8 cellular contexts compared by ENCODE assay signal in genomic region chr3:81249540-81250029, GRCh38.
DNase-seq lines count a peak whose midpoint lies in the region; ATAC-seq and TF ChIP-seq lines count a peak whose summit lies in the region.

No MANE protein-coding gene starts in this region.

- H3K36me3 Mint-ChIP-seq in effector memory CD8-positive, alpha-beta T cell (ENCODE audit: insufficient read depth): no peaks in the 10 kb centered on the region

- TF ChIP-seq CTCF in IMR-90 (conservative IDR thresholded peaks at IDR 0.05; ENCODE audit: low read depth, low read length) (no peak), A673 (conservative IDR thresholded peaks at IDR 0.05; ENCODE audit: low read depth, low read length) (no peak)

- H3K27me3 ChIP-seq in IMR-90 (ENCODE audit: control insufficient read depth, insufficient read depth, low read length): no peaks in the 10 kb centered on the region
- H3K27me3 ChIP-seq in A673 (replicated peaks; ENCODE audit: insufficient read depth, low read depth, low read length, poor library complexity): no peaks in the 10 kb centered on the region

- H3K9me3 ChIP-seq in IMR-90 (ENCODE audit: control insufficient read depth, insufficient read depth, low read length) (no peaks in the 10 kb centered on the region), A673 (ENCODE audit: low read depth, low read length, poor library complexity, severe bottlenecking) (no peaks in the 10 kb centered on the region)

- H2BK120ac ChIP-seq in IMR-90 (ENCODE audit: low read depth, low read length): no peak overlapping the region

- peak; percentile 6 for DNase-seq in IMR-90
- peak; percentile 1 for DNase-seq in hepatic stellate cell (ENCODE audit: low spot score)
- DNase-seq in activated CD4-positive, CD25-positive, alpha-beta regulatory T cell treated with anti-CD3 and anti-CD28 coated beads, Interleukin-2, amount 50 U/mL, for 72 hours: no peak
- DNase-seq in effector memory CD8-positive, alpha-beta T cell: no peak
- DNase-seq in cerebellar cortex (ENCODE audit: low spot score): no peak
- no peak for DNase-seq in A673 (ENCODE audit: low spot score)

- no peak overlapping the region for H2AK5ac ChIP-seq in IMR-90 (ENCODE audit: low read depth, low read length)

- no peak overlapping the region for H3K27ac Mint-ChIP-seq in effector memory CD8-positive, alpha-beta T cell

- H3K18ac ChIP-seq in IMR-90 (ENCODE audit: low read depth, low read length): no peak overlapping the region

- WGBS in IMR-90 (ENCODE audit: extremely low coverage in 2 of 2, insufficient read length in 1 of 2), 2 experiments: 38% methylated on average over 1 of the region's 1 CpG; no CpG with 5 or more reads in 1 of the 2 experiments

- no peak overlapping the region for H2BK5ac ChIP-seq in IMR-90 (ENCODE audit: low read depth, low read length, poor library complexity, severe bottlenecking)

- in situ Hi-C loops in IMR-90 (cut with MboI; ENCODE audit: low sequenced_read_pairs): loop anchor here (10.0 kb wide), 1 partner anchor 1725 kb away; no protein-coding TSS in a partner anchor

- H3K4me3 Mint-ChIP-seq in effector memory CD8-positive, alpha-beta T cell: no peak overlapping the region

- intact Hi-C loops in IMR-90 (cut with micrococcal nuclease): no loop called here
- intact Hi-C loops in A673 (cut with micrococcal nuclease; ENCODE audit: unreplicated experiment): no loop called here

- peaks cover 5 to 11% of the 10 kb centered on the region in 2 donors for H3K9me3 Mint-ChIP-seq in effector memory CD8-positive, alpha-beta T cell

- no peak for TF ChIP-seq RAD21 in IMR-90 (IDR thresholded peaks at IDR 0.05; ENCODE audit: low read length)

- no peak overlapping the region for H4K5ac ChIP-seq in IMR-90 (ENCODE audit: low read depth, low read length)

- H3K9me1 ChIP-seq in IMR-90 (ENCODE audit: insufficient read depth, low read length): no peaks in the 10 kb centered on the region

- H4K91ac ChIP-seq in IMR-90 (ENCODE audit: insufficient read depth, low read depth, low read length): no peak overlapping the region

- H3K27me3 Mint-ChIP-seq in effector memory CD8-positive, alpha-beta T cell: no peaks in the 10 kb centered on the region

- H4K20me1 ChIP-seq in IMR-90 (ENCODE audit: insufficient read depth, low read length): no peaks in the 10 kb centered on the region

- TF ChIP-seq POLR2A in IMR-90 (IDR thresholded peaks at IDR 0.05; ENCODE audit: low read depth, low read length): no peak

- H3K27ac ChIP-seq in IMR-90 (ENCODE audit: insufficient read depth, low read length) (no peak overlapping the region), A673 (ENCODE audit: low read depth, low read length, poor library complexity, severe bottlenecking) (no peak overlapping the region)

- no peaks in the 10 kb centered on the region for H3K79me1 ChIP-seq in IMR-90 (ENCODE audit: low read depth in 1 of 2, low read length in 2 of 2)

- no peak overlapping the region for H4K8ac ChIP-seq in IMR-90 (ENCODE audit: low read depth in 2 of 2, low read length in 2 of 2)

- H2BK15ac ChIP-seq in IMR-90 (ENCODE audit: low read depth, low read length): no peak overlapping the region

- H3K23ac ChIP-seq in IMR-90 (ENCODE audit: low read depth, low read length): no peak overlapping the region

- no peak overlapping the region for H3K9ac ChIP-seq in IMR-90 (ENCODE audit: low read depth, low read length)

- BruUV-seq in IMR-90 (replicated peaks; lab: Mats Ljungman, UMichigan) (no TSS peak), A673 (replicated peaks; lab: Mats Ljungman, UMichigan) (no TSS peak)

- dilution Hi-C loops in IMR-90 (cut with HindIII; ENCODE audit: low sequenced_read_pairs, unreplicated experiment): no loop called here

- H3K4ac ChIP-seq in IMR-90 (ENCODE audit: low read depth, low read length): no peak overlapping the region

- H3K14ac ChIP-seq in IMR-90 (replicated peaks; ENCODE audit: low read depth, low read length): no peak overlapping the region

- H3K36me3 ChIP-seq in IMR-90 (ENCODE audit: control insufficient read depth, insufficient read depth, low read length) (no peaks in the 10 kb centered on the region), A673 (ENCODE audit: insufficient read depth, low read length, poor library complexity, severe bottlenecking) (no peaks in the 10 kb centered on the region)

- H2AFZ ChIP-seq in IMR-90 (replicated peaks; ENCODE audit: low read length, poor library complexity): no peak overlapping the region

- no peak overlapping the region for H3K56ac ChIP-seq in IMR-90 (ENCODE audit: extremely low read depth, insufficient read depth, low read length)

- ATAC-seq in GM18508 (IDR thresholded peaks at IDR 0.05; ENCODE audit: insufficient read depth, unreplicated experiment) (peak; percentile 64), HG02588 (IDR thresholded peaks at IDR 0.05; ENCODE audit: unreplicated experiment) (peak; percentile 93), IMR-90 (ENCODE audit: low read depth) (no peak)
- ATAC-seq in effector memory CD8-positive, alpha-beta T cell (replicated peaks): no peak

- H3K4me3 ChIP-seq in IMR-90 (ENCODE audit: insufficient read depth, low read depth, low read length) (no peak overlapping the region), A673 (ENCODE audit: low read depth, low read length, poor library complexity, severe bottlenecking) (no peak overlapping the region)

- CTCF ChIA-PET in IMR-90 (lab: Yijun Ruan, JAX): no interaction called here
- CTCF ChIA-PET in A673 (lab: Charles Lee): no interaction called here

- no peak overlapping the region for H3K4me2 ChIP-seq in IMR-90 (ENCODE audit: low read depth, low read length)

- no peak overlapping the region for H2AK9ac ChIP-seq in IMR-90 (replicated peaks; ENCODE audit: low read depth, low read length, poor library complexity)

- no peak overlapping the region for H2BK20ac ChIP-seq in IMR-90 (ENCODE audit: low read depth, low read length)

- POLR2A ChIA-PET in IMR-90 (lab: Charles Lee; ENCODE audit: unreplicated experiment) (no interaction called here), A673 (lab: Charles Lee; ENCODE audit: low non-redundant PET) (no interaction called here)

- no peaks in the 10 kb centered on the region for H3K4me1 Mint-ChIP-seq in effector memory CD8-positive, alpha-beta T cell (ENCODE audit: low read depth in 2 of 2)

- H3K4me1 ChIP-seq in IMR-90 (ENCODE audit: control insufficient read depth, insufficient read depth, low read length): no peaks in the 10 kb centered on the region
- H3K4me1 ChIP-seq in A673 (ENCODE audit: insufficient read depth, low read length, poor library complexity, severe bottlenecking): no peaks in the 10 kb centered on the region

TF ChIP-seq in IMR-90, 13 proteins besides CTCF, POLR2A, EP300 and RAD21:
- TF ChIP-seq CHD1 (IDR thresholded peaks at IDR 0.05; ENCODE audit: low read depth, low read length): no peak
- no peak for TF ChIP-seq NFE2L2 (IDR thresholded peaks at IDR 0.05; ENCODE audit: low read depth, low read length)
- no peak for TF ChIP-seq CEBPB (IDR thresholded peaks at IDR 0.05; ENCODE audit: low read depth, low read length)

Comparison
In these comparisons a context has a peak if more than half of its experiments do, and no peak if none do; other contexts are left out.
1. ATAC-seq: peak in GM18508 (single experiment) and HG02588 (single experiment); none in IMR-90 (single experiment) and effector memory CD8-positive, alpha-beta T cell (single experiment).
2. DNase-seq: peak in IMR-90 (single experiment) and hepatic stellate cell (single experiment); none in activated CD4-positive, CD25-positive, alpha-beta regulatory T cell treated with anti-CD3 and anti-CD28 coated beads, Interleukin-2, amount 50 U/mL, for 72 hours (single experiment), effector memory CD8-positive, alpha-beta T cell (0 of 3), cerebellar cortex (single experiment) and A673 (single experiment).